In the genomic region with DNA sequence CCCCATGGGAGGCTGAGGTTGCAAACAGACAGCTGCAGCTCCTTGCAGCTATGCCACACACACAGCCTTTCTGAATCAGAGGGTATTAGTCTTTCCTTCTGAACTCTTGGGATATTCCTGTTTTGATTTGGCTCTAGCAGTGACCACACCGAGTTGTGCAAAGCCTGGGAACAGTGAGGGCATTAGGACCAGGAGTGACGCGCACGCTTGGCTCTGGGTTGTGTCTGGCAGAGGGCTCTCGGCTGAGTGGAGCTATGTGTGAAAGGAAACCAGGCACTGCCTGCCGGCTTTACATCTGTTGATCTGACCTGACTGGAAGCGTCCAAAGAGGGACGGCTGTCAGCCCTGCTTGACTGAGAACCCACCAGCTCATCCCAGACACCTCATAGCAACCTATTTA, we compare ENCODE assay signal across 8 cellular contexts. TPM values are rescaled to one million over a fixed set of nuclear protein-coding genes. Genes with fewer than 3 reads are reported as not detected.
A peak's percentile ranks its signal among the peaks of the same experiment; 100 is the strongest.
DNase-seq lines count a peak whose midpoint lies in the region; ATAC-seq and TF ChIP-seq lines count a peak whose summit lies in the region.

A gene with protein sequence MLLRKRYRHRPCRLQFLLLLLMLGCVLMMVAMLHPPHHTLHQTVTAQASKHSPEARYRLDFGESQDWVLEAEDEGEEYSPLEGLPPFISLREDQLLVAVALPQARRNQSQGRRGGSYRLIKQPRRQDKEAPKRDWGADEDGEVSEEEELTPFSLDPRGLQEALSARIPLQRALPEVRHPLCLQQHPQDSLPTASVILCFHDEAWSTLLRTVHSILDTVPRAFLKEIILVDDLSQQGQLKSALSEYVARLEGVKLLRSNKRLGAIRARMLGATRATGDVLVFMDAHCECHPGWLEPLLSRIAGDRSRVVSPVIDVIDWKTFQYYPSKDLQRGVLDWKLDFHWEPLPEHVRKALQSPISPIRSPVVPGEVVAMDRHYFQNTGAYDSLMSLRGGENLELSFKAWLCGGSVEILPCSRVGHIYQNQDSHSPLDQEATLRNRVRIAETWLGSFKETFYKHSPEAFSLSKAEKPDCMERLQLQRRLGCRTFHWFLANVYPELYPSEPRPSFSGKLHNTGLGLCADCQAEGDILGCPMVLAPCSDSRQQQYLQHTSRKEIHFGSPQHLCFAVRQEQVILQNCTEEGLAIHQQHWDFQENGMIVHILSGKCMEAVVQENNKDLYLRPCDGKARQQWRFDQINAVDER (plus strand): TSS at position 292 of the 400 bp plus-strand sequence. CDS start 472 bp downstream, outside the sequence.

- peaks cover 10% of the 10 kb centered on the region for H3K4me1 Mint-ChIP-seq in glutamatergic neuron (ENCODE audit: low read depth, unreplicated experiment)
- H3K4me1 Mint-ChIP-seq in effector memory CD8-positive, alpha-beta T cell (ENCODE audit: low read depth in 2 of 2) = peaks cover 4 to 6% of the 10 kb centered on the region in 2 donors

- DNase-seq in BE2C (peak; percentile 54), adrenal gland (peak; percentile 66 to 93 (median 84)), glutamatergic neuron (peak; percentile 38), posterior cingulate gyrus (peak; percentile 78 to 98 (median 87)), NCI-H526 (lab: John Stamatoyannopoulos, UW) (no peak)
- DNase-seq in effector memory CD8-positive, alpha-beta T cell = no peak
- no peak for DNase-seq in stimulated activated CD4-positive, alpha-beta T cell treated with anti-CD3 and anti-CD28 coated beads, Interleukin-2, amount 100 ng/mL, for 24 hours

- H3K4me3 ChIP-seq in BE2C (ENCODE audit: low read depth, low read length) (no peak within 1 kb of the TSS), adrenal gland (peak within 1 kb of the TSS in 1 of 4 donors; percentile 35)

- ATAC-seq in GM21390 (IDR thresholded peaks at IDR 0.05; ENCODE audit: unreplicated experiment) = no peak
- ATAC-seq in effector memory CD8-positive, alpha-beta T cell (replicated peaks) = no peak

- H3K9me3 ChIP-seq in BE2C = no peaks in the 10 kb centered on the region
- H3K9me3 ChIP-seq in adrenal gland (replicated peaks in 1 of 3) = no peaks in the 10 kb centered on the region

- no peaks in the 10 kb centered on the region for H3K9me3 Mint-ChIP-seq in glutamatergic neuron (ENCODE audit: unreplicated experiment)
- H3K9me3 Mint-ChIP-seq in effector memory CD8-positive, alpha-beta T cell = no peaks in the 10 kb centered on the region

- TF ChIP-seq CTCF in BE2C (IDR thresholded peaks at IDR 0.05; ENCODE audit: low read depth, low read length) (no peak), adrenal gland (IDR thresholded peaks at IDR 0.05) (no peak), glutamatergic neuron (IDR thresholded peaks at IDR 0.05; ENCODE audit: partially characterized antibody, unreplicated experiment) (no peak)

- 16 to 25% (median 23%) methylated on average over 2 to 8 of the region's 8 CpGs for WGBS in adrenal gland, 4 donors

- no peak within 1 kb of the TSS for H3K4me3 Mint-ChIP-seq in glutamatergic neuron (ENCODE audit: unreplicated experiment)
- H3K4me3 Mint-ChIP-seq in effector memory CD8-positive, alpha-beta T cell = no peak within 1 kb of the TSS

- TF ChIP-seq POLR2A in adrenal gland (IDR thresholded peaks at IDR 0.05) = no peak

- peak within 1 kb of the TSS; percentile 10 for H3K27ac Mint-ChIP-seq in glutamatergic neuron (ENCODE audit: unreplicated experiment)
- no peak within 1 kb of the TSS for H3K27ac Mint-ChIP-seq in effector memory CD8-positive, alpha-beta T cell

- no peaks in the 10 kb centered on the region for H3K36me3 ChIP-seq in BE2C
- no peaks in the 10 kb centered on the region for H3K36me3 ChIP-seq in adrenal gland (replicated peaks in 1 of 2)

- peaks cover 11% of the 10 kb centered on the region for H3K27me3 Mint-ChIP-seq in glutamatergic neuron (ENCODE audit: unreplicated experiment)
- H3K27me3 Mint-ChIP-seq in effector memory CD8-positive, alpha-beta T cell = peaks cover 36 to 58% of the 10 kb centered on the region in 2 donors

- intact Hi-C loops in adrenal gland (cut with DNase I) = loop anchor here in 1 of 2 donors (10.0 kb wide), 1 partner anchor 360 kb away; no protein-coding TSS in a partner anchor
- intact Hi-C loops in posterior cingulate gyrus (cut with DNase I) = no loop called here

- H3K36me3 Mint-ChIP-seq in glutamatergic neuron (ENCODE audit: unreplicated experiment) = peaks cover 9% of the 10 kb centered on the region
- H3K36me3 Mint-ChIP-seq in effector memory CD8-positive, alpha-beta T cell (ENCODE audit: insufficient read depth) = no peaks in the 10 kb centered on the region

- no peaks in the 10 kb centered on the region for H3K4me1 ChIP-seq in BE2C
- peaks cover 0 to 13% of the 10 kb centered on the region in 2 donors for H3K4me1 ChIP-seq in adrenal gland (replicated peaks in 1 of 2)

- H3K27me3 ChIP-seq in BE2C (no peaks in the 10 kb centered on the region), adrenal gland (no peaks in the 10 kb centered on the region)

- peak within 1 kb of the TSS in 2 of 5 donors; percentile 45 to 80 for H3K27ac ChIP-seq in adrenal gland

RNA-seq across cellular contexts. Expression of the gene that starts here (rescaled TPM):
- not detected for polyA plus RNA-seq in BE2C (2012; ENCODE audit: insufficient read depth, insufficient read length, low read depth)
- total RNA-seq in adrenal gland = 10 to 100 TPM; 10.5 to 22.8 (median 15.5) TPM
- 10 to 100 TPM in 1 of 3 donors, 1 to 10 TPM in 2; 6.6 to 10.8 (median 7.4) TPM for polyA plus RNA-seq in adrenal gland
- total RNA-seq in glutamatergic neuron (ENCODE audit: unreplicated experiment) = 0.39 TPM

Comparison
In these comparisons a context has a peak if more than half of its experiments do, and no peak if none do; other contexts are left out.
1. Peak in DNase-seq in glutamatergic neuron; RNA of the gene not detected or under 1 TPM.
2. DNase-seq: peak in BE2C (single experiment), adrenal gland (7 of 7) and posterior cingulate gyrus (10 of 10); none in NCI-H526 (0 of 2), effector memory CD8-positive, alpha-beta T cell (0 of 3) and stimulated activated CD4-positive, alpha-beta T cell treated with anti-CD3 and anti-CD28 coated beads, Interleukin-2, amount 100 ng/mL, for 24 hours (0 of 2).